8 cellular contexts compared by ENCODE assay signal in the genomic region with DNA sequence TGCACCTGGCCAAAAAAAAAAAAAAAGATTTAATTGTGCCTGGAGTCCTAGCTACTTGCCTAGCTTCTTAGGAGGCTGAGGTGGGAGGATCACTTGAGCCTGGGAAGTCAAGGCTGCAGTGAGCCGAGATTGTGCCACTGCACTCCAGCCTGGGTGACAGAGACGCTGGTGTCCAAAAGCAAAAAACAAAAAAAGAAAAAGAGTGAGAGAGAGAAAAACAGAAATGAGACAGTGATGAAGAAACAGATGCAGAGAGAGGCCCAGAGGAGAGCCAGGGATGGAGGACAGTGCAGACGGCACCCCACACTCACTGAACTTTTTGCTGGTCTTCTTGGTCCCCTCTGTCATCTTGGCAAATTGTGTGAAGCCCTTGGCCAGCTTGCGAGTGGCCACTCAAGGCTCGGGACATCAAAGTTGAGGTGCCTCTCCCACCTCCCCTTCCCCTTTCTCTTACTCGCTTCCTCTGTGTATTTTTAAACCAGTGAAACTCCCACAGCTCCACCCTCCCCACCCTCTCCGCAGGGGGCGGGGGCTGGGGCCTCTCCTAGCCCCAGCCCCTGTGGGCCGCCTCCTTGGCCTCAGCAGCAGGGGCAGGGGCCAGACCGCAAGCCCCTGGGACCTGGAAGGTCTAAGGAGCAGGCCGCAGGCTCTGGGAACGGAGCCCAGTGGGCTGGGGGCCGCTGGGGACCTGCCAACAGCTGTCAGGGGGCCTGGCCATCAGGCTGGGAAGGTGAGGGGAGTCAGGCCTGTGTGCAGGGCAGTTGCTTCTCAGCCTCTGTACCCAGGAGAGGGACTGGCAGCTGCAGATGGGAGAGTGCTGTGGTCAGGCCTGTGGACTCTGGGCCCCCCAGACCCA. TPM values are rescaled to one million over a fixed set of nuclear protein-coding genes. Genes with fewer than 3 reads are reported as not detected.
DNase-seq lines count a peak whose midpoint lies in the region; ATAC-seq, FAIRE-seq and TF ChIP-seq lines count a peak whose summit lies in the region.

A gene with protein sequence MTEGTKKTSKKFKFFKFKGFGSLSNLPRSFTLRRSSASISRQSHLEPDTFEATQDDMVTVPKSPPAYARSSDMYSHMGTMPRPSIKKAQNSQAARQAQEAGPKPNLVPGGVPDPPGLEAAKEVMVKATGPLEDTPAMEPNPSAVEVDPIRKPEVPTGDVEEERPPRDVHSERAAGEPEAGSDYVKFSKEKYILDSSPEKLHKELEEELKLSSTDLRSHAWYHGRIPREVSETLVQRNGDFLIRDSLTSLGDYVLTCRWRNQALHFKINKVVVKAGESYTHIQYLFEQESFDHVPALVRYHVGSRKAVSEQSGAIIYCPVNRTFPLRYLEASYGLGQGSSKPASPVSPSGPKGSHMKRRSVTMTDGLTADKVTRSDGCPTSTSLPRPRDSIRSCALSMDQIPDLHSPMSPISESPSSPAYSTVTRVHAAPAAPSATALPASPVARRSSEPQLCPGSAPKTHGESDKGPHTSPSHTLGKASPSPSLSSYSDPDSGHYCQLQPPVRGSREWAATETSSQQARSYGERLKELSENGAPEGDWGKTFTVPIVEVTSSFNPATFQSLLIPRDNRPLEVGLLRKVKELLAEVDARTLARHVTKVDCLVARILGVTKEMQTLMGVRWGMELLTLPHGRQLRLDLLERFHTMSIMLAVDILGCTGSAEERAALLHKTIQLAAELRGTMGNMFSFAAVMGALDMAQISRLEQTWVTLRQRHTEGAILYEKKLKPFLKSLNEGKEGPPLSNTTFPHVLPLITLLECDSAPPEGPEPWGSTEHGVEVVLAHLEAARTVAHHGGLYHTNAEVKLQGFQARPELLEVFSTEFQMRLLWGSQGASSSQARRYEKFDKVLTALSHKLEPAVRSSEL (minus strand): TSS at position 387 of the 856 bp plus-strand sequence. CDS start 39 bp downstream, at position 348.

- DNase-seq in KG1 (lab: John Stamatoyannopoulos, UW) (peak; percentile 68), kidney (no peak), stomach (no peak), NCI-H524 (lab: John Stamatoyannopoulos, UW) (no peak), occipital lobe (lab: John Stamatoyannopoulos, UW) (no peak), Calu3 (no peak)
- DNase-seq in activated T-cell treated with anti-CD3 and anti-CD28 coated beads, Interleukin-2, amount 50 U/mL, for 48 hours = peak; percentile 73 to 76

- no peak within 1 kb of the TSS for H3K4me3 ChIP-seq in kidney (ENCODE audit: low read length in 2 of 2)
- peak within 1 kb of the TSS; percentile 14 to 35 (median 32) for H3K4me3 ChIP-seq in stomach

- 50 to 58% (median 54%) methylated on average over 10 to 13 of the region's 13 CpGs for WGBS in stomach, 5 donors

- no peak for TF ChIP-seq CTCF in kidney (IDR thresholded peaks at IDR 0.05; ENCODE audit: borderline replicate concordance, extremely low read depth, insufficient read depth)
- TF ChIP-seq CTCF in stomach (IDR thresholded peaks at IDR 0.05) = no peak
- no peak for TF ChIP-seq CTCF in Calu3 (IDR thresholded peaks at IDR 0.05; ENCODE audit: unreplicated experiment)

- H3K9me3 Mint-ChIP-seq in Calu3 (ENCODE audit: low read depth, unreplicated experiment) = no peaks in the 10 kb centered on the region

- ATAC-seq in GM19395 (IDR thresholded peaks at IDR 0.05; ENCODE audit: unreplicated experiment) = peak; percentile 37

- FAIRE-seq in kidney (lab: Jason Lieb, UNC) = no peak

- no peaks in the 10 kb centered on the region for H3K9me3 ChIP-seq in kidney (ENCODE audit: control insufficient read depth in 1 of 2, low read length in 2 of 2)
- H3K9me3 ChIP-seq in stomach = no peaks in the 10 kb centered on the region

- H3K4me1 Mint-ChIP-seq in Calu3 (ENCODE audit: low read depth, unreplicated experiment) = no peaks in the 10 kb centered on the region

- H3K9ac ChIP-seq in kidney (ENCODE audit: low read length in 2 of 2) = no peak within 1 kb of the TSS

- H3K27me3 ChIP-seq in stomach = no peaks in the 10 kb centered on the region

- no peak within 1 kb of the TSS for H3K27ac Mint-ChIP-seq in Calu3 (ENCODE audit: unreplicated experiment)

- CTCF ChIA-PET in Calu3 (lab: Charles Lee) = interaction anchor here (0.6 kb wide), 1 partner anchor 309 kb away, joined by 4 read pairs; no protein-coding TSS in a partner anchor

- peaks cover 27% of the 10 kb centered on the region for H3K27me3 Mint-ChIP-seq in Calu3 (ENCODE audit: unreplicated experiment)

- H3K4me3 Mint-ChIP-seq in Calu3 (ENCODE audit: low read depth, unreplicated experiment) = no peak within 1 kb of the TSS

- intact Hi-C loops in kidney (cut with DNase I) = loop anchor here (5.0 kb wide), 1 partner anchor 36 kb away; no protein-coding TSS in a partner anchor
- intact Hi-C loops in stomach (cut with DNase I; ENCODE audit: low total_unique reads) = no loop called here
- intact Hi-C loops in Calu3 (cut with micrococcal nuclease; ENCODE audit: unreplicated experiment) = no loop called here

- H3K36me3 ChIP-seq in kidney (ENCODE audit: control insufficient read depth in 1 of 2, insufficient read depth in 2 of 2, low read length in 2 of 2) (no peaks in the 10 kb centered on the region), stomach (peaks cover 0 to 3% (median 0%) of the 10 kb centered on the region in 4 donors)

- peak within 1 kb of the TSS in 1 of 2 donors; percentile 55 for H3K27ac ChIP-seq in kidney (ENCODE audit: low read depth in 2 of 2, low read length in 2 of 2)
- H3K27ac ChIP-seq in stomach = peak within 1 kb of the TSS; percentile 30 to 89 (median 66)

- H3K4me1 ChIP-seq in kidney (ENCODE audit: control insufficient read depth in 1 of 2, insufficient read depth in 1 of 2, low read depth in 1 of 2, low read length in 2 of 2) = peaks cover 0 to 1% of the 10 kb centered on the region in 2 donors
- H3K4me1 ChIP-seq in stomach = peaks cover 0 to 57% (median 13%) of the 10 kb centered on the region in 4 donors

- H3K36me3 Mint-ChIP-seq in Calu3 (ENCODE audit: insufficient read depth, unreplicated experiment) = no peaks in the 10 kb centered on the region

- TF ChIP-seq EP300 in stomach (IDR thresholded peaks at IDR 0.05) = no peak

- BruUV-seq in Calu3 (replicated peaks; lab: Mats Ljungman, UMichigan) = no TSS peak

- TF ChIP-seq POLR2A in stomach (IDR thresholded peaks at IDR 0.05) = no peak

RNA-seq across cellular contexts. Expression of the gene that starts here (rescaled TPM):
- 27.7 TPM for total RNA-seq in kidney
- polyA plus RNA-seq in kidney (ENCODE audit: insufficient read depth, low read depth, low replicate concordance) = 13.7 TPM
- 10 to 100 TPM in 1 of 5 donors, 1 to 10 TPM in 2, not detected in 2; 1.8 to 38.1 (median 5.1) TPM for total RNA-seq in stomach
- 1 to 10 TPM; 3.5 to 4.7 (median 4.3) TPM for polyA plus RNA-seq in stomach
- total RNA-seq in occipital lobe = 5.1 TPM
- not detected in 2 replicates for total RNA-seq in Calu3 (2022)

Comparison
In these comparisons a context has a peak if more than half of its experiments do, and no peak if none do; other contexts are left out.
1. DNase-seq: peak in KG1 (single experiment) and activated T-cell treated with anti-CD3 and anti-CD28 coated beads, Interleukin-2, amount 50 U/mL, for 48 hours (2 of 2); none in kidney (single experiment), stomach (single experiment), NCI-H524 (0 of 2), occipital lobe (single experiment) and Calu3 (single experiment).
2. H3K4me3 ChIP-seq: peak in stomach (4 of 4); none in kidney (0 of 2).